ENCODE assay signal across 8 cellular contexts in the genomic region with DNA sequence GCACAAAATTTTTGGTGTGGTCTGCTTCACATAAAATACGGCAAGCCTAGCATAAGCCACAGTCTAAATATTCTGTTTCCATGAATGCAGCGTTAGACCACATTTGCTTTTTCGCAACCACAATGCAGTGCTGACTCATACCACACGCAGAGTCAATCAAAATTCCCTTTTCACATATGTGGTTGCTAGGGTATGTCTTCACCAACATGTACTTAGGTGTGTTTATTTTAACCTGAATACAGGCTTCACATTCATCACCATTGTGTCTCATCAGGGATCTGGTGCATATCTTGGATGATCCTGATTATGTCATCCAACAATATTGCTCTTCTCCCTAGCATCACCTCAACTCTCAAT.
DNase-seq lines count a peak whose midpoint lies in the region; ATAC-seq, FAIRE-seq and TF ChIP-seq lines count a peak whose summit lies in the region.

No MANE protein-coding gene starts in this region.

- in situ Hi-C loops in brain microvascular endothelial cell (cut with HindIII; ENCODE audit: low pct_ligation_motif_present, low sequenced_read_pairs): no loop called here

- no peak for FAIRE-seq in frontal cortex (lab: Jason Lieb, UNC)

- no peak overlapping the region for H3K4me3 ChIP-seq in brain microvascular endothelial cell (ENCODE audit: low read depth, low read length)

- no peak for DNase-seq in activated CD4-positive, CD25-positive, alpha-beta regulatory T cell treated with anti-CD3 and anti-CD28 coated beads, Interleukin-2, amount 50 U/mL, for 72 hours
- DNase-seq in NOMO-1 treated with DMSO at 0.1 percent for 48 hours (lab: John Stamatoyannopoulos, UW; ENCODE audit: unreplicated experiment) (peak; percentile 93), brain microvascular endothelial cell (peak; percentile 96), frontal cortex (ENCODE audit: low spot score in 2 of 2) (no peak)
- DNase-seq in stimulated activated CD8-positive, alpha-beta memory T cell treated with anti-CD3 and anti-CD28 coated beads, Interleukin-7, amount 100 ng/mL, for 4 hours (ENCODE audit: low read depth in 2 of 2): peak; percentile 27 to 29

- no peaks in the 10 kb centered on the region for H3K36me3 ChIP-seq in brain microvascular endothelial cell (replicated peaks)

- H3K27me3 ChIP-seq in brain microvascular endothelial cell (replicated peaks): peaks cover 20% of the 10 kb centered on the region

- TF ChIP-seq CTCF in brain microvascular endothelial cell (IDR thresholded peaks at IDR 0.05; ENCODE audit: low read depth, low read length, missing control alignments): no peak

- ATAC-seq in activated CD4-positive, CD25-positive, alpha-beta regulatory T cell treated with anti-CD3 and anti-CD28 coated beads, Interleukin-2, amount 50 U/mL, for 24 hours: peak; percentile 42 to 50
- peak; percentile 55 for ATAC-seq in HG02981 (IDR thresholded peaks at IDR 0.05; ENCODE audit: unreplicated experiment)
- no peak for ATAC-seq in GM21576 (IDR thresholded peaks at IDR 0.05; ENCODE audit: unreplicated experiment)

- peak overlapping the region; percentile 22 for H3K27ac ChIP-seq in brain microvascular endothelial cell

Comparison
In these comparisons a context has a peak if more than half of its experiments do, and no peak if none do; other contexts are left out.
1. DNase-seq: peak in NOMO-1 treated with DMSO at 0.1 percent for 48 hours (single experiment), brain microvascular endothelial cell (single experiment) and stimulated activated CD8-positive, alpha-beta memory T cell treated with anti-CD3 and anti-CD28 coated beads, Interleukin-7, amount 100 ng/mL, for 4 hours (2 of 2); none in activated CD4-positive, CD25-positive, alpha-beta regulatory T cell treated with anti-CD3 and anti-CD28 coated beads, Interleukin-2, amount 50 U/mL, for 72 hours (single experiment) and frontal cortex (0 of 2).